ENCODE assay signal across 9 cellular contexts in genomic region chrX:8971116-8971515, GRCh38.
DNase-seq lines count a peak whose midpoint lies in the region; ATAC-seq, FAIRE-seq and TF ChIP-seq lines count a peak whose summit lies in the region.
"Had no signal": no experiment of that assay in that cellular context is flagged by ENCODE, and none has a peak within 500 bp of the region (broad histone marks: within the 10 kb centered on the region; RNA-seq: fewer than 3 reads in every experiment).

No MANE protein-coding gene starts in this region.

- H3K4ac ChIP-seq in mesenchymal stem cell (ENCODE audit: low read depth in 1 of 2, low read length in 2 of 2): no peak overlapping the region

- H3K4me2 ChIP-seq in mesenchymal stem cell (ENCODE audit: low read length, poor library complexity, severe bottlenecking): no peak overlapping the region

- no peak overlapping the region for H3K27ac Mint-ChIP-seq in activated CD4-positive, alpha-beta memory T cell treated with anti-CD3 and anti-CD28 coated beads, Interleukin-2, amount 10 ng/mL, durations not matched to agents 7 days and 5 days

- CTCF ChIA-PET in activated CD4-positive, alpha-beta memory T cell treated with anti-CD3 and anti-CD28 coated beads, Interleukin-2, amount 10 ng/mL, durations not matched to agents 7 days and 5 days (lab: Charles Lee): interaction anchor here (0.5 kb wide), 1 partner anchor 575 kb away, joined by 3 read pairs; no protein-coding TSS in a partner anchor

- H3K23ac ChIP-seq in mesenchymal stem cell (ENCODE audit: low read length in 2 of 2): no peak overlapping the region

- H3K36me3 ChIP-seq in body of pancreas (replicated peaks in 1 of 2; ENCODE audit: insufficient read depth in 1 of 2, low read depth in 2 of 2) (no peaks in the 10 kb centered on the region), mesenchymal stem cell (ENCODE audit: control insufficient read depth in 1 of 2, insufficient read depth in 2 of 2, low read depth in 1 of 2, low read length in 2 of 2) (no peaks in the 10 kb centered on the region)

- intact Hi-C loops in body of pancreas (cut with DNase I): no loop called here

- DNase-seq in GF-D8 (lab: John Stamatoyannopoulos, UW) (peak; percentile 5), NCI-H2081 (lab: John Stamatoyannopoulos, UW) (peak; percentile 10 to 40), body of pancreas (no peak), mesenchymal stem cell (peak; percentile 62), DMS79 treated with DMSO at 0.1 percent for 48 hours (lab: John Stamatoyannopoulos, UW) (no peak)
- no peak for DNase-seq in activated CD4-positive, alpha-beta memory T cell treated with anti-CD3 and anti-CD28 coated beads, Interleukin-2, amount 10 ng/mL, durations not matched to agents 7 days and 5 days

- H3K79me1 ChIP-seq in mesenchymal stem cell (replicated peaks; ENCODE audit: low read length, poor library complexity, severe bottlenecking): no peaks in the 10 kb centered on the region

- no peaks in the 10 kb centered on the region for H3K27me3 Mint-ChIP-seq in activated CD4-positive, alpha-beta memory T cell treated with anti-CD3 and anti-CD28 coated beads, Interleukin-2, amount 10 ng/mL, durations not matched to agents 7 days and 5 days

- no peak overlapping the region for H2AFZ ChIP-seq in mesenchymal stem cell (ENCODE audit: low read depth, low read length)

- H3K4me1 ChIP-seq in body of pancreas (no peaks in the 10 kb centered on the region), mesenchymal stem cell (ENCODE audit: control insufficient read depth, insufficient read depth, low read depth, low read length) (no peaks in the 10 kb centered on the region)

- H2BK5ac ChIP-seq in mesenchymal stem cell (ENCODE audit: low read depth, low read length, poor library complexity, severe bottlenecking): no peak overlapping the region

- no peak overlapping the region for H4K91ac ChIP-seq in mesenchymal stem cell (ENCODE audit: low read length)

- no peak for TF ChIP-seq POLR2A in body of pancreas (IDR thresholded peaks at IDR 0.05)

- no peak overlapping the region for H2BK12ac ChIP-seq in mesenchymal stem cell (ENCODE audit: low read length in 2 of 2)

- H3K9me3 Mint-ChIP-seq in activated CD4-positive, alpha-beta memory T cell treated with anti-CD3 and anti-CD28 coated beads, Interleukin-2, amount 10 ng/mL, durations not matched to agents 7 days and 5 days: no peaks in the 10 kb centered on the region

- H3K27me3 ChIP-seq in body of pancreas (no peaks in the 10 kb centered on the region), mesenchymal stem cell (ENCODE audit: control insufficient read depth in 1 of 2, insufficient read depth in 1 of 2, low read length in 2 of 2) (no peaks in the 10 kb centered on the region)

- no peak overlapping the region for H3K9ac ChIP-seq in mesenchymal stem cell (ENCODE audit: low read length)

- no peak overlapping the region for H3K4me3 ChIP-seq in body of pancreas
- no peak overlapping the region for H3K4me3 ChIP-seq in mesenchymal stem cell (ENCODE audit: insufficient read depth in 1 of 2, low read depth in 1 of 2, low read length in 2 of 2)

- WGBS in body of pancreas, 2 donors: 43 to 54% methylated on average over 1 of the region's 1 CpG
- no CpG with 5 or more reads among the region's 1 CpG for WGBS in mesenchymal stem cell

- H3K14ac ChIP-seq in mesenchymal stem cell (ENCODE audit: low read length in 2 of 2): no peak overlapping the region

- peak in 5 of 7 experiments; percentile 38 to 57 (median 41) for TF ChIP-seq CTCF in body of pancreas (IDR thresholded peaks at IDR 0.05)

- no peak overlapping the region for H2BK15ac ChIP-seq in mesenchymal stem cell (ENCODE audit: low read depth, poor library complexity, severe bottlenecking)

- peaks cover 3% of the 10 kb centered on the region for H3K4me1 Mint-ChIP-seq in activated CD4-positive, alpha-beta memory T cell treated with anti-CD3 and anti-CD28 coated beads, Interleukin-2, amount 10 ng/mL, durations not matched to agents 7 days and 5 days

- no peak overlapping the region for H3K18ac ChIP-seq in mesenchymal stem cell (ENCODE audit: low read depth in 1 of 2, low read length in 2 of 2)

- H3K27ac ChIP-seq in body of pancreas (no peak overlapping the region), mesenchymal stem cell (ENCODE audit: low read length, poor library complexity, severe bottlenecking) (no peak overlapping the region)

- no peak overlapping the region for H2BK120ac ChIP-seq in mesenchymal stem cell (ENCODE audit: low read depth, low read length)

- POLR2A ChIA-PET in activated CD4-positive, alpha-beta memory T cell treated with anti-CD3 and anti-CD28 coated beads, Interleukin-2, amount 10 ng/mL, durations not matched to agents 7 days and 5 days (lab: Charles Lee): interaction anchor here (0.8 kb wide), 1 partner anchor 370 kb away, joined by 3 read pairs; no protein-coding TSS in a partner anchor

- FAIRE-seq in A204.1 (lab: Jason Lieb, UNC): peak; percentile 74
- FAIRE-seq: colon had no signal

- H3K9me3 ChIP-seq in body of pancreas (no peaks in the 10 kb centered on the region), mesenchymal stem cell (ENCODE audit: control insufficient read depth, low read length) (no peaks in the 10 kb centered on the region)

- H2AK5ac ChIP-seq in mesenchymal stem cell (ENCODE audit: low read length, severe bottlenecking): no peak overlapping the region

- no peak overlapping the region for H3K4me3 Mint-ChIP-seq in activated CD4-positive, alpha-beta memory T cell treated with anti-CD3 and anti-CD28 coated beads, Interleukin-2, amount 10 ng/mL, durations not matched to agents 7 days and 5 days

- H4K8ac ChIP-seq in mesenchymal stem cell (ENCODE audit: low read length): no peak overlapping the region

- no peak for ATAC-seq in body of pancreas
- ATAC-seq in HG03520 (IDR thresholded peaks at IDR 0.05; ENCODE audit: unreplicated experiment): no peak

- no peaks in the 10 kb centered on the region for H3K36me3 Mint-ChIP-seq in activated CD4-positive, alpha-beta memory T cell treated with anti-CD3 and anti-CD28 coated beads, Interleukin-2, amount 10 ng/mL, durations not matched to agents 7 days and 5 days (ENCODE audit: low read depth)

Comparison
In these comparisons a context has a peak if more than half of its experiments do, and no peak if none do; other contexts are left out.
1. DNase-seq: peak in GF-D8 (single experiment), NCI-H2081 (2 of 2) and mesenchymal stem cell (single experiment); none in body of pancreas (0 of 4), activated CD4-positive, alpha-beta memory T cell treated with anti-CD3 and anti-CD28 coated beads, Interleukin-2, amount 10 ng/mL, durations not matched to agents 7 days and 5 days (single experiment) and DMS79 treated with DMSO at 0.1 percent for 48 hours (single experiment).